In the genomic region with DNA sequence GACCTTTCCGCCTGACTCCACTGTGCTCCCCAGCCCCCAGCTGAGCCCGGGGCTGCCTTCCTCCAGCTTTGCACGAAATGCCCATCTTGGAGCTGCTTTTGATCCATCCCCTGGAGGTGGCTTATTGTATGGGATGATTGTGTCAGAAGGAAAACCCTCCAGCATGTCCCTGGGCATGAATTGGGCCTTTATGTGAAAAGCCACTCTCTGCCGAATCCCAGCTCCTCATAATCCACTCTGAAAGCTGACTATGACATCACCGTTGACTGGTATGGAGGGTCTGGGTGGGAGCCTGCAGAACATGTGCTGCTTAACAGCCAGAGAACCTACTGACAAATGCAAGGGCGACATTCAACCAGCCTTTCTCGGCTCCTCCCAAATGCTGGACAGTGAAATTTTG, we compare ENCODE assay signal across 29 cellular contexts.
"Had no signal": no experiment of that assay in that cellular context is flagged by ENCODE, and none has a peak within 500 bp of the region (broad histone marks: within the 10 kb centered on the region; RNA-seq: fewer than 3 reads in every experiment).

No MANE protein-coding gene starts in this region.

- H3K27me3 ChIP-seq: adrenal gland, ascending aorta, cardiac muscle cell had no signal

- H3K4me1 Mint-ChIP-seq: activated CD4-positive, alpha-beta T cell treated with anti-CD3 and anti-CD28 coated beads for 36 hours; activated naive CD8-positive, alpha-beta T cell treated with anti-CD3 and anti-CD28 coated beads for 36 hours; naive thymus-derived CD8-positive, alpha-beta T cell; stimulated activated memory B cell treated with anti-CD40 and anti-IgM and Interleukin-4, amounts not matched to agents 10 μg/mL and 1 μg/mL and 100 μg/mL, for 72 hours; stimulated activated naive CD8-positive, alpha-beta T cell treated with anti-CD3 and anti-CD28 coated beads, Interleukin-15, amount 100 ng/mL, for 72 hours had no signal

- H3K27ac Mint-ChIP-seq: activated CD4-positive, alpha-beta T cell treated with anti-CD3 and anti-CD28 coated beads for 36 hours; activated CD8-positive, alpha-beta memory T cell treated with anti-CD3 and anti-CD28 coated beads, Interleukin-2, amount 10 ng/mL, durations not matched to agents 7 days and 5 days; activated CD8-positive, alpha-beta T cell treated with anti-CD3 and anti-CD28 coated beads, Interleukin-2, amount 10 ng/mL, durations not matched to agents 7 days and 5 days; activated naive CD4-positive, alpha-beta T cell treated with anti-CD3 and anti-CD28 coated beads for 36 hours; activated naive CD8-positive, alpha-beta T cell treated with anti-CD3 and anti-CD28 coated beads for 36 hours; naive thymus-derived CD8-positive, alpha-beta T cell; progenitor cell of endocrine pancreas; stimulated activated memory B cell treated with anti-CD40 and anti-IgM and Interleukin-4, amounts not matched to agents 10 μg/mL and 1 μg/mL and 100 μg/mL, for 72 hours; stimulated activated naive CD8-positive, alpha-beta T cell treated with anti-CD3 and anti-CD28 coated beads, Interleukin-15, amount 100 ng/mL, for 72 hours had no signal

- DNase-seq: activated CD4-positive, alpha-beta T cell treated with anti-CD3 and anti-CD28 coated beads for 36 hours; activated CD4-positive, CD25-positive, alpha-beta regulatory T cell; activated CD8-positive, alpha-beta memory T cell treated with anti-CD3 and anti-CD28 coated beads, Interleukin-2, amount 10 ng/mL, durations not matched to agents 7 days and 5 days; activated CD8-positive, alpha-beta T cell treated with anti-CD3 and anti-CD28 coated beads, Interleukin-2, amount 10 ng/mL, durations not matched to agents 7 days and 5 days; activated effector memory CD4-positive, alpha-beta T cell treated with Interleukin-2 at 50 U/mL for 16 hours; activated naive CD4-positive, alpha-beta T cell treated with anti-CD3 and anti-CD28 coated beads for 36 hours; activated naive CD8-positive, alpha-beta T cell treated with anti-CD3 and anti-CD28 coated beads for 36 hours; adrenal gland; foreskin fibroblast; heart right ventricle; left ventricle myocardium superior; mammary epithelial cell; naive thymus-derived CD8-positive, alpha-beta T cell; stimulated activated CD4-positive, alpha-beta T cell treated with anti-CD3 and anti-CD28 coated beads, Interleukin-12 subunit alpha, Interleukin-12 subunit beta, amount 100 ng/mL, for 4 hours; stimulated activated CD4-positive, alpha-beta T cell treated with anti-CD3 and anti-CD28 coated beads, Interleukin-4, amount 100 ng/mL, for 24 hours; stimulated activated naive CD8-positive, alpha-beta T cell treated with anti-CD3 and anti-CD28 coated beads, Interleukin-15, amount 100 ng/mL, for 72 hours; T-helper 1 cell; tibial artery; upper lobe of right lung had no signal

- H3K36me3 Mint-ChIP-seq: activated naive CD8-positive, alpha-beta T cell treated with anti-CD3 and anti-CD28 coated beads for 36 hours; brain; stimulated activated memory B cell treated with anti-CD40 and anti-IgM and Interleukin-4, amounts not matched to agents 10 μg/mL and 1 μg/mL and 100 μg/mL, for 72 hours had no signal

- ATAC-seq: activated CD4-positive, alpha-beta T cell treated with anti-CD3 and anti-CD28 coated beads for 36 hours; activated CD8-positive, alpha-beta memory T cell treated with anti-CD3 and anti-CD28 coated beads, Interleukin-2, amount 10 ng/mL, durations not matched to agents 7 days and 5 days; activated CD8-positive, alpha-beta T cell treated with anti-CD3 and anti-CD28 coated beads, Interleukin-2, amount 10 ng/mL, durations not matched to agents 7 days and 5 days; esophagus mucosa; heart right ventricle; left ventricle myocardium superior; naive thymus-derived CD8-positive, alpha-beta T cell; sciatic nerve; stimulated activated memory B cell treated with anti-CD40 and anti-IgM and Interleukin-4, amounts not matched to agents 10 μg/mL and 1 μg/mL and 100 μg/mL, for 72 hours; stimulated activated naive CD8-positive, alpha-beta T cell treated with anti-CD3 and anti-CD28 coated beads, Interleukin-15, amount 100 ng/mL, for 72 hours; upper lobe of right lung had no signal

- H3K9me3 Mint-ChIP-seq: activated naive CD4-positive, alpha-beta T cell treated with anti-CD3 and anti-CD28 coated beads for 36 hours; activated naive CD8-positive, alpha-beta T cell treated with anti-CD3 and anti-CD28 coated beads for 36 hours; naive thymus-derived CD8-positive, alpha-beta T cell; stimulated activated memory B cell treated with anti-CD40 and anti-IgM and Interleukin-4, amounts not matched to agents 10 μg/mL and 1 μg/mL and 100 μg/mL, for 72 hours; stimulated activated naive CD8-positive, alpha-beta T cell treated with anti-CD3 and anti-CD28 coated beads, Interleukin-15, amount 100 ng/mL, for 72 hours had no signal

- H3K4me3 ChIP-seq: adrenal gland, ascending aorta, cardiac muscle cell, coronary artery, heart right ventricle, skin epidermis, suprapubic skin, tibial artery, upper lobe of right lung had no signal

- H3K27ac ChIP-seq: adrenal gland, ascending aorta, cardiac muscle cell, coronary artery, heart right ventricle, skin epidermis, suprapubic skin, tibial artery, upper lobe of right lung had no signal

- H3K4me1 ChIP-seq: adrenal gland, ascending aorta, heart right ventricle, suprapubic skin, tibial artery, upper lobe of right lung had no signal

- H3K4me3 Mint-ChIP-seq: activated CD4-positive, alpha-beta T cell treated with anti-CD3 and anti-CD28 coated beads for 36 hours; activated CD8-positive, alpha-beta memory T cell treated with anti-CD3 and anti-CD28 coated beads, Interleukin-2, amount 10 ng/mL, durations not matched to agents 7 days and 5 days; activated CD8-positive, alpha-beta T cell treated with anti-CD3 and anti-CD28 coated beads, Interleukin-2, amount 10 ng/mL, durations not matched to agents 7 days and 5 days; activated naive CD4-positive, alpha-beta T cell treated with anti-CD3 and anti-CD28 coated beads for 36 hours; activated naive CD8-positive, alpha-beta T cell treated with anti-CD3 and anti-CD28 coated beads for 36 hours; naive thymus-derived CD8-positive, alpha-beta T cell; stimulated activated memory B cell treated with anti-CD40 and anti-IgM and Interleukin-4, amounts not matched to agents 10 μg/mL and 1 μg/mL and 100 μg/mL, for 72 hours; stimulated activated naive CD8-positive, alpha-beta T cell treated with anti-CD3 and anti-CD28 coated beads, Interleukin-15, amount 100 ng/mL, for 72 hours had no signal

- H3K9me3 ChIP-seq: adrenal gland, ascending aorta, heart right ventricle, suprapubic skin, tibial artery, upper lobe of right lung had no signal

- H3K36me3 ChIP-seq: adrenal gland, ascending aorta, cardiac muscle cell, heart right ventricle, suprapubic skin, tibial artery, upper lobe of right lung had no signal
